ENCODE assay signal across 29 cellular contexts in the genomic region with DNA sequence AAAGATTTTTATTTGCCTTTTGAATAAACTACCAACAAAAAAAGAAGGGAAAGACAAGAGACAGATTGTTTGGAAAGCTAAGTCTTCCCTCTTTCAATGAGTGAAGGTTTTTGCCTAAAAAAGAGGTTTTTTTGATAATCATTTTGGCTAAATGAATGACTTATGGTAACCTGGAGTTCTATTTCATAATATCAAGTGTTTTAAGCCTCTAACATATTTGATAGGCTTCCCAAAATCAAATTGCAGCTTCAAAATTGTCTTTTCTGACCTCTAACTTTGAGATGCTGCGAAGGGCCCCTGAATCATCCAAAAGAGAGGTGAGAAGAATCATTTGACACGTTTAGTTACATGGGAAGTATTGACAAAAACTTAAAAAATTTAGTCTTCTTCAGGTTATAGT.
"Had no signal": no experiment of that assay in that cellular context is flagged by ENCODE, and none has a peak within 500 bp of the region (broad histone marks: within the 10 kb centered on the region; RNA-seq: fewer than 3 reads in every experiment).

No MANE protein-coding gene starts in this region.

- DNase-seq: stimulated activated CD4-positive, alpha-beta T cell treated with anti-CD3 and anti-CD28 coated beads, Interleukin-2, amount 100 ng/mL, for 48 hours; stimulated activated CD4-positive, alpha-beta T cell treated with anti-CD3 and anti-CD28 coated beads, Interleukin-4, amount 100 ng/mL, for 1 hour; stimulated activated CD4-positive, alpha-beta T cell treated with anti-CD3 and anti-CD28 coated beads, Interleukin-4, amount 100 ng/mL, for 24 hours; stimulated activated CD4-positive, alpha-beta T cell treated with anti-CD3 and anti-CD28 coated beads, Interleukin-4, amount 100 ng/mL, for 4 hours; stimulated activated CD8-positive, alpha-beta memory T cell treated with anti-CD3 and anti-CD28 coated beads, Interleukin-4, amount 100 ng/mL, for 48 hours; stimulated activated naive B cell treated with anti-CD40 and anti-IgM and Interleukin-4, amounts not matched to agents 10 μg/mL and 1 μg/mL and 100 μg/mL, for 72 hours; stimulated activated naive CD4-positive, alpha-beta T cell; stimulated activated naive CD4-positive, alpha-beta T cell treated with Interleukin-2 at 50 U/mL for 16 hours; stimulated activated naive CD8-positive, alpha-beta T cell treated with anti-CD3 and anti-CD28 coated beads, Interleukin-15, amount 100 ng/mL, for 72 hours; stimulated activated naive CD8-positive, alpha-beta T cell treated with anti-CD3 and anti-CD28 coated beads, Interleukin-15, Interleukin-2, amounts not matched to agents 100 U/mL and 50 U/mL, for 24 hours; stomach; substantia nigra; testis; thyroid gland; tibial artery; transverse colon; trophoblast cell; upper lobe of left lung; upper lobe of right lung; uterus had no signal

- H3K27me3 Mint-ChIP-seq: type B pancreatic cell had no signal

- ATAC-seq: stimulated activated effector memory CD8-positive, alpha-beta T cell treated with anti-CD3 and anti-CD28 coated beads, Interleukin-12 subunit alpha, Interleukin-12 subunit beta, amount 100 ng/mL, for 72 hours; stimulated activated memory B cell treated with anti-CD40 and anti-IgM and Interleukin-4, amounts not matched to agents 10 μg/mL and 1 μg/mL and 100 μg/mL, for 72 hours; stimulated activated naive B cell treated with anti-CD40 and anti-IgM and Interleukin-4, amounts not matched to agents 10 μg/mL and 1 μg/mL and 100 μg/mL, for 72 hours; stimulated activated naive CD8-positive, alpha-beta T cell treated with anti-CD3 and anti-CD28 coated beads, Interleukin-15, amount 100 ng/mL, for 72 hours; stimulated activated naive CD8-positive, alpha-beta T cell treated with anti-CD3 and anti-CD28 coated beads, Interleukin-15, Interleukin-2, amounts not matched to agents 100 U/mL and 50 U/mL, for 24 hours; upper lobe of right lung had no signal

- H3K4me1 ChIP-seq: stomach, suprapubic skin, testis, thyroid gland, tibial artery, tibial nerve, transverse colon, upper lobe of left lung, upper lobe of right lung, uterus, vagina had no signal

- H3K36me3 Mint-ChIP-seq: stimulated activated effector memory CD8-positive, alpha-beta T cell treated with anti-CD3 and anti-CD28 coated beads, Interleukin-12 subunit alpha, Interleukin-12 subunit beta, amount 100 ng/mL, for 72 hours; stimulated activated memory B cell treated with anti-CD40 and anti-IgM and Interleukin-4, amounts not matched to agents 10 μg/mL and 1 μg/mL and 100 μg/mL, for 72 hours; type B pancreatic cell had no signal

- H3K4me3 ChIP-seq: stomach, suprapubic skin, testis, thoracic aorta, thyroid gland, tibial artery, tibial nerve, transverse colon, upper lobe of left lung, upper lobe of right lung, uterus, vagina had no signal

- H3K4me1 Mint-ChIP-seq: stimulated activated memory B cell treated with anti-CD40 and anti-IgM and Interleukin-4, amounts not matched to agents 10 μg/mL and 1 μg/mL and 100 μg/mL, for 72 hours; stimulated activated naive B cell treated with anti-CD40 and anti-IgM and Interleukin-4, amounts not matched to agents 10 μg/mL and 1 μg/mL and 100 μg/mL, for 72 hours had no signal

- H3K4me3 Mint-ChIP-seq: stimulated activated effector memory CD8-positive, alpha-beta T cell treated with anti-CD3 and anti-CD28 coated beads, Interleukin-12 subunit alpha, Interleukin-12 subunit beta, amount 100 ng/mL, for 72 hours; stimulated activated memory B cell treated with anti-CD40 and anti-IgM and Interleukin-4, amounts not matched to agents 10 μg/mL and 1 μg/mL and 100 μg/mL, for 72 hours; stimulated activated naive B cell treated with anti-CD40 and anti-IgM and Interleukin-4, amounts not matched to agents 10 μg/mL and 1 μg/mL and 100 μg/mL, for 72 hours; stimulated activated naive CD8-positive, alpha-beta T cell treated with anti-CD3 and anti-CD28 coated beads, Interleukin-15, amount 100 ng/mL, for 72 hours; stimulated activated naive CD8-positive, alpha-beta T cell treated with anti-CD3 and anti-CD28 coated beads, Interleukin-15, Interleukin-2, amounts not matched to agents 100 ng/mL and 50 ng/mL, for 24 hours; type B pancreatic cell had no signal

- H3K27ac Mint-ChIP-seq: stimulated activated effector memory CD8-positive, alpha-beta T cell treated with anti-CD3 and anti-CD28 coated beads, Interleukin-12 subunit alpha, Interleukin-12 subunit beta, amount 100 ng/mL, for 72 hours; stimulated activated memory B cell treated with anti-CD40 and anti-IgM and Interleukin-4, amounts not matched to agents 10 μg/mL and 1 μg/mL and 100 μg/mL, for 72 hours; stimulated activated naive B cell treated with anti-CD40 and anti-IgM and Interleukin-4, amounts not matched to agents 10 μg/mL and 1 μg/mL and 100 μg/mL, for 72 hours; stimulated activated naive CD8-positive, alpha-beta T cell treated with anti-CD3 and anti-CD28 coated beads, Interleukin-15, amount 100 ng/mL, for 72 hours; stimulated activated naive CD8-positive, alpha-beta T cell treated with anti-CD3 and anti-CD28 coated beads, Interleukin-15, Interleukin-2, amounts not matched to agents 100 ng/mL and 50 ng/mL, for 24 hours; type B pancreatic cell had no signal

- FAIRE-seq: urothelium cell line had no signal

- H3K27ac ChIP-seq: stomach, suprapubic skin, testis, thoracic aorta, thyroid gland, tibial artery, tibial nerve, transverse colon, upper lobe of left lung, upper lobe of right lung, uterus, vagina had no signal

- H3K27me3 ChIP-seq: stomach, suprapubic skin, testis, thyroid gland, tibial artery, tibial nerve, transverse colon, upper lobe of left lung, upper lobe of right lung, uterus, vagina had no signal

- H3K36me3 ChIP-seq: stomach, suprapubic skin, thoracic aorta, thyroid gland, tibial artery, tibial nerve, transverse colon, upper lobe of left lung, upper lobe of right lung, uterus, vagina had no signal

- H3K9me3 ChIP-seq: suprapubic skin, testis, thyroid gland had no signal
